Comparison of ENCODE assay signal across 16 cellular contexts in the genomic region with DNA sequence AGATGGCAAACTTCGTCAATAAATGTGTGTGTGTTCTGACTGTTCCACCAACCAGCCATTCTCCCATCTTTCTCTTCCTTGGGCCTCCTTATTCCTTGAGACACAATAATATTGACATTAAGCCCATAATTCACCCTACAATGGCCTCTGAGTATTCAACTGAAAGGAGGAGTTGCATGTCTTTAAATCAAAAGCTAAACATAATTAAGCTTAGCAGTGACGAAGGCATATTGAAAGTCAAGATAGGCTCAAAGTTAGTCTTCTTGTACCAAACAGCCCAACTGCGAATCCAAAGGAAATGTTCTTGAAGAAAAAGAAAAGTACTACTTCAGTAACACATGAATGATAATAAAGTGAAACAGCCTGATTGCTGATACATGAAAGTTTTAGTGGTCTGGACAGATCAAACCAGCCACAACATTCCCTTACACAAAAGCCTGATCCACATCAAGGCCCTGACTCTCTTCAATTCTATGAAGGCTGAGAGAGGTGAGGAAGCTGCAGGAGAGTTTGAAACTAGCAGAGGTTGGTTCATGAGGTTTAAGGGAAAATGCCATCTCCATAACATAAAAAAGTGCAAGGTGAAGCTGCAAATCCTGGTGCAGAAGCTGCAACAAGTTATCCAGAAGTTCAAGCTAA.
A peak's percentile ranks its signal among the peaks of the same experiment; 100 is the strongest.
DNase-seq lines count a peak whose midpoint lies in the region; ATAC-seq and TF ChIP-seq lines count a peak whose summit lies in the region.
"Had no signal": no experiment of that assay in that cellular context is flagged by ENCODE, and none has a peak within 500 bp of the region (broad histone marks: within the 10 kb centered on the region; RNA-seq: fewer than 3 reads in every experiment).

No MANE protein-coding gene starts in this region.

- no peaks in the 10 kb centered on the region for H3K27me3 Mint-ChIP-seq in progenitor cell of endocrine pancreas
- H3K27me3 Mint-ChIP-seq: CD4-positive, alpha-beta memory T cell had no signal

- ATAC-seq in mucosa of descending colon (peak; percentile 56), GM18517 (IDR thresholded peaks at IDR 0.05; ENCODE audit: unreplicated experiment) (no peak), HG03432 (IDR thresholded peaks at IDR 0.05; ENCODE audit: unreplicated experiment) (no peak)
- ATAC-seq: GM12878 had no signal

- no peaks in the 10 kb centered on the region for H3K4me1 Mint-ChIP-seq in progenitor cell of endocrine pancreas (ENCODE audit: low read depth)

- H3K36me3 ChIP-seq in mucosa of descending colon (ENCODE audit: low read depth): no peaks in the 10 kb centered on the region

- intact Hi-C loops in mucosa of descending colon (cut with DNase I, micrococcal nuclease): no loop called here

- H3K4me1 ChIP-seq in mucosa of descending colon (ENCODE audit: low read depth): no peaks in the 10 kb centered on the region

- H3K9me3 Mint-ChIP-seq in progenitor cell of endocrine pancreas (ENCODE audit: low read depth): peaks cover 18% of the 10 kb centered on the region

- H3K27ac Mint-ChIP-seq in progenitor cell of endocrine pancreas: peak overlapping the region; percentile 18
- H3K27ac Mint-ChIP-seq: CD4-positive, alpha-beta memory T cell had no signal

- peaks cover 16% of the 10 kb centered on the region for H3K36me3 Mint-ChIP-seq in progenitor cell of endocrine pancreas (ENCODE audit: insufficient read depth)

- DNase-seq in Jurkat, Clone E6-1 (ENCODE audit: low read depth, low spot score): peak; percentile 71
- DNase-seq in mucosa of descending colon (no peak), progenitor cell of endocrine pancreas (ENCODE audit: low spot score, unreplicated experiment) (no peak)
- DNase-seq in activated naive CD4-positive, alpha-beta T cell treated with Interleukin-2 at 50 U/mL for 16 hours: no peak
- DNase-seq: C1 segment of cervical spinal cord; Calu3; CD4-positive, alpha-beta memory T cell; COR-L47; DMS53; DMS79 treated with DMSO at 0.1 percent for 48 hours; GOT3; H7; HCEC 1CT had no signal

- no peak overlapping the region for H3K4me3 Mint-ChIP-seq in progenitor cell of endocrine pancreas (ENCODE audit: low read depth)
- H3K4me3 Mint-ChIP-seq: CD4-positive, alpha-beta memory T cell had no signal

- H3K9me3 ChIP-seq in mucosa of descending colon: peaks cover 27% of the 10 kb centered on the region

- no peak overlapping the region for H3K4me3 ChIP-seq in Jurkat, Clone E6-1 (ENCODE audit: low read length)
- H3K4me3 ChIP-seq in mucosa of descending colon: no peak overlapping the region
- H3K4me3 ChIP-seq: GM12878 had no signal

- TF ChIP-seq CTCF in mucosa of descending colon (IDR thresholded peaks at IDR 0.05) (no peak), progenitor cell of endocrine pancreas (IDR thresholded peaks at IDR 0.05; ENCODE audit: unreplicated experiment) (no peak)
